8 cellular contexts compared by ENCODE assay signal in genomic region chr19:11798391-11799296, GRCh38. TPM values are rescaled to one million over a fixed set of nuclear protein-coding genes. Genes with fewer than 3 reads are reported as not detected.
DNase-seq lines count a peak whose midpoint lies in the region; TF ChIP-seq lines count a peak whose summit lies in the region.

Gene ZNF491, plus strand, starts transcription at chr19:11798523. Its CDS starts 7,431 bp downstream, at chr19:11805954.

- no peak for TF ChIP-seq EP300 in transverse colon (IDR thresholded peaks at IDR 0.05; ENCODE audit: low read depth)

- no peak within 1 kb of the TSS for H3K27ac ChIP-seq in H9 (ENCODE audit: insufficient read length, low read depth, low read length)
- peak within 1 kb of the TSS; percentile 94 for H3K27ac ChIP-seq in left ventricle myocardium inferior (replicated peaks)
- H3K27ac ChIP-seq in transverse colon: peak within 1 kb of the TSS; percentile 84 to 91 (median 86)

- H4K20me1 ChIP-seq in H9 (ENCODE audit: control insufficient read depth, insufficient read depth, insufficient read length): no peaks in the 10 kb centered on the region

- H3K23ac ChIP-seq in H9 (ENCODE audit: insufficient read length, low read depth, low read length): no peak within 1 kb of the TSS

- no peaks in the 10 kb centered on the region for H3K79me1 ChIP-seq in H9 (ENCODE audit: insufficient read depth, low read depth, low read length, poor library complexity, severe bottlenecking)

- no peaks in the 10 kb centered on the region for H3K36me3 Mint-ChIP-seq in H9 (ENCODE audit: insufficient read depth in 1 of 3, low read depth in 3 of 3)

- H3K4me1 Mint-ChIP-seq in H9: peaks cover 12% of the 10 kb centered on the region in 2 experiments

- H3K36me3 ChIP-seq in ES-I3 (ENCODE audit: insufficient read depth, low read length) (no peaks in the 10 kb centered on the region), adipocyte (ENCODE audit: control insufficient read depth, insufficient read depth, low read length, severe bottlenecking) (no peaks in the 10 kb centered on the region), left ventricle myocardium inferior (no peaks in the 10 kb centered on the region), transverse colon (no peaks in the 10 kb centered on the region)

- H3K79me2 ChIP-seq in H9 (ENCODE audit: insufficient read depth, low read length): no peaks in the 10 kb centered on the region

- H4K91ac ChIP-seq in H9 (ENCODE audit: insufficient read length, low read depth, low read length): no peak within 1 kb of the TSS

- H3K4me3 Mint-ChIP-seq in H9: peak within 1 kb of the TSS; percentile 77 to 88

- H3T11ph ChIP-seq in H9 (ENCODE audit: low read length): no peak within 1 kb of the TSS

- no peak within 1 kb of the TSS for H2BK5ac ChIP-seq in H9 (ENCODE audit: insufficient read length, low read length)

- H3K9me3 ChIP-seq in ES-I3 (ENCODE audit: control insufficient read depth, insufficient read depth, low read length): no peaks in the 10 kb centered on the region; the same call in 1 of the 2 replicates
- H3K9me3 ChIP-seq in H9 (ENCODE audit: control insufficient read depth, low read depth, low read length): no peaks in the 10 kb centered on the region
- H3K9me3 ChIP-seq in adipocyte (ENCODE audit: control insufficient read depth, low read length): peaks cover 12% of the 10 kb centered on the region
- H3K9me3 ChIP-seq in left ventricle myocardium inferior (replicated peaks): no peaks in the 10 kb centered on the region
- H3K9me3 ChIP-seq in transverse colon: no peaks in the 10 kb centered on the region

- no peak within 1 kb of the TSS for H3K14ac ChIP-seq in H9 (ENCODE audit: insufficient read depth, low read length)

- H3K4me3 ChIP-seq in adipocyte (ENCODE audit: low read length) (peak within 1 kb of the TSS; percentile 87), left ventricle myocardium inferior (peak within 1 kb of the TSS; percentile 92), transverse colon (peak within 1 kb of the TSS; percentile 52 to 82 (median 60))

- H3K9ac ChIP-seq in ES-I3 (ENCODE audit: low read depth, low read length): peak within 1 kb of the TSS; percentile 21; the same call in 1 of the 2 replicates
- H3K9ac ChIP-seq in H9 (ENCODE audit: extremely low read depth, insufficient read length, low read length): no peak within 1 kb of the TSS
- H3K9ac ChIP-seq in adipocyte (ENCODE audit: low read length): peak within 1 kb of the TSS; percentile 84

- no peak within 1 kb of the TSS for H2AFZ ChIP-seq in H9 (ENCODE audit: low read length)

- no peak within 1 kb of the TSS for H2BK12ac ChIP-seq in H9 (ENCODE audit: insufficient read length, low read depth, low read length)

- DNase-seq in H9: peak; percentile 95
- peak; percentile 83 for DNase-seq in NCI-H1048 (lab: John Stamatoyannopoulos, UW)
- DNase-seq in SW480 (ENCODE audit: low spot score): peak; percentile 85
- peak; percentile 96 for DNase-seq in adipocyte (ENCODE audit: low read depth)
- DNase-seq in left ventricle myocardium inferior: peak; percentile 93
- peak; percentile 84 to 99 (median 94) for DNase-seq in posterior cingulate gyrus
- DNase-seq in transverse colon: peak; percentile 96

- peak within 1 kb of the TSS; percentile 4 to 53 (median 45); a peak in 2 of 7 replicates for H3K27ac Mint-ChIP-seq in H9

- H3K27me3 Mint-ChIP-seq in H9 (ENCODE audit: low read depth): peaks cover 59% of the 10 kb centered on the region

- peak within 1 kb of the TSS; percentile 82 for H3K4me2 ChIP-seq in H9 (ENCODE audit: insufficient read depth, insufficient read length, low read length)

- TF ChIP-seq POLR2A in transverse colon (IDR thresholded peaks at IDR 0.05): peak; percentile 75

- H3K27me3 ChIP-seq in H9 (ENCODE audit: insufficient read depth, low read length) (no peaks in the 10 kb centered on the region), adipocyte (replicated peaks; ENCODE audit: control insufficient read depth, insufficient read depth, low read length) (no peaks in the 10 kb centered on the region), left ventricle myocardium inferior (ENCODE audit: low read depth) (no peaks in the 10 kb centered on the region), transverse colon (no peaks in the 10 kb centered on the region)

- intact Hi-C loops in left ventricle myocardium inferior (cut with micrococcal nuclease) (no loop called here), posterior cingulate gyrus (cut with DNase I) (loop anchor here (5.0 kb wide), 3 partner anchors 89 to 344 kb away; partner anchors contain the start of genes ZNF20 and ZNF69), transverse colon (cut with DNase I; ENCODE audit: low total_unique reads) (no loop called here)

- H3K18ac ChIP-seq in H9 (ENCODE audit: insufficient read length, low read depth, low read length): no peak within 1 kb of the TSS

- H3K4me1 ChIP-seq in ES-I3 (ENCODE audit: insufficient read depth, low read length): no peaks in the 10 kb centered on the region
- 0 out of 2 replicates have a peak, but pooled peaks cover 2% of the 10 kb centered on the region for H3K4me1 ChIP-seq in H9 (ENCODE audit: insufficient read depth, low read length)
- H3K4me1 ChIP-seq in adipocyte (ENCODE audit: control insufficient read depth, insufficient read depth, low read length): no peaks in the 10 kb centered on the region
- H3K4me1 ChIP-seq in left ventricle myocardium inferior: peaks cover 27% of the 10 kb centered on the region
- H3K4me1 ChIP-seq in transverse colon: peaks cover 7 to 21% (median 17%) of the 10 kb centered on the region in 4 donors

- H3K23me2 ChIP-seq in H9 (ENCODE audit: insufficient read length, low read depth, low read length, poor library complexity, severe bottlenecking): peaks cover 10% of the 10 kb centered on the region

- H2BK120ac ChIP-seq in H9 (ENCODE audit: low read depth, low read length, poor library complexity, severe bottlenecking): no peak within 1 kb of the TSS

- peak; percentile 61 for TF ChIP-seq CTCF in H9 (conservative IDR thresholded peaks at IDR 0.05)
- TF ChIP-seq CTCF in left ventricle myocardium inferior (IDR thresholded peaks at IDR 0.05; ENCODE audit: borderline replicate concordance): peak; percentile 51
- TF ChIP-seq CTCF in transverse colon (IDR thresholded peaks at IDR 0.05): peak in 4 of 5 experiments; percentile 17 to 51 (median 31)

- H2AK5ac ChIP-seq in H9 (ENCODE audit: insufficient read length, low read length): no peak within 1 kb of the TSS

- H4K5ac ChIP-seq in H9 (ENCODE audit: insufficient read length, low read depth, low read length): no peak within 1 kb of the TSS

- no peak within 1 kb of the TSS for H2BK20ac ChIP-seq in H9 (ENCODE audit: low read depth, low read length, poor library complexity, severe bottlenecking)

- in situ Hi-C loops in transverse colon (cut with MboI; ENCODE audit: low pct_ligation_motif_present in 1 of 4, low pct_unique_long_range_greater_than_20kb in 1 of 4, low sequenced_read_pairs in 3 of 4): no loop called here

- H3K4ac ChIP-seq in H9 (ENCODE audit: low read depth, low read length): no peak within 1 kb of the TSS

- WGBS in H9 (ENCODE audit: extremely low coverage, insufficient read length, low lambda C conversion rate): no CpG with 5 or more reads among the region's 56 CpGs
- WGBS in transverse colon (ENCODE audit: low coverage in 1 of 2), 2 donors: 0 to 4% methylated on average over 2 to 28 of the region's 56 CpGs

- no peak within 1 kb of the TSS for H3K56ac ChIP-seq in H9 (ENCODE audit: insufficient read length, low read depth, low read length)

- H4K8ac ChIP-seq in H9 (replicated peaks; ENCODE audit: insufficient read length, low read depth, low read length): no peak within 1 kb of the TSS

- H3K9me3 Mint-ChIP-seq in H9: peaks cover 3 to 5% of the 10 kb centered on the region in 2 experiments; a peak in 4 of 5 replicates

- H2BK15ac ChIP-seq in H9 (ENCODE audit: low read depth, low read length): no peak within 1 kb of the TSS

RNA-seq across cellular contexts. Expression of gene ZNF491, which starts in this region (rescaled TPM):
- 0.61 and 0.77 TPM in 2 replicates for total RNA-seq in H9 (2021)
- total RNA-seq in left ventricle myocardium inferior: 2.4 TPM
- 1 to 10 TPM in 2 of 4 donors, under 1 TPM in 1, not detected in 1; 0.75 to 3.1 (median 2.4) TPM for total RNA-seq in transverse colon

Comparison
In these comparisons a context has a peak if more than half of its experiments do, and no peak if none do; other contexts are left out.
1. Peak in DNase-seq and H3K4me2 ChIP-seq in H9; RNA of the gene not detected or under 1 TPM.